In genomic region chr1:192552619-192553225, GRCh38 we compare ENCODE assay signal across 15 cellular contexts. TPM values are rescaled to one million over a fixed set of nuclear protein-coding genes. Genes with fewer than 3 reads are reported as not detected.
DNase-seq lines count a peak whose midpoint lies in the region; ATAC-seq and TF ChIP-seq lines count a peak whose summit lies in the region.
"Had no signal": no experiment of that assay in that cellular context is flagged by ENCODE, and none has a peak within 500 bp of the region (broad histone marks: within the 10 kb centered on the region; RNA-seq: fewer than 3 reads in every experiment).

No MANE protein-coding gene starts in this region.

- peak; percentile 61 for ATAC-seq in DND-41 (ENCODE audit: insufficient read depth, low read depth)
- peak; percentile 34 for ATAC-seq in GM18909 (IDR thresholded peaks at IDR 0.05; ENCODE audit: poor library complexity, unreplicated experiment)
- ATAC-seq in HG02938 (IDR thresholded peaks at IDR 0.05; ENCODE audit: unreplicated experiment), result peak; percentile 31
- no peak for ATAC-seq in activated CD8-positive, alpha-beta T cell treated with anti-CD3 and anti-CD28 coated beads for 36 hours
- ATAC-seq in GM18520 (IDR thresholded peaks at IDR 0.05; ENCODE audit: unreplicated experiment), result no peak
- no peak for ATAC-seq in left cardiac atrium

- no peaks in the 10 kb centered on the region for H3K9me3 Mint-ChIP-seq in activated CD8-positive, alpha-beta T cell treated with anti-CD3 and anti-CD28 coated beads for 36 hours
- no peaks in the 10 kb centered on the region for H3K9me3 Mint-ChIP-seq in CD14-positive monocyte
- H3K9me3 Mint-ChIP-seq: dendritic cell treated with granulocyte-macrophage colony-stimulating factor and Interleukin-4, amounts not matched to agents 40 ng/mL and 50 ng/mL, for 4 days had no signal

- TF ChIP-seq POLR2A in prostate gland (IDR thresholded peaks at IDR 0.05), result no peak

- CTCF ChIA-PET in activated CD8-positive, alpha-beta T cell treated with anti-CD3 and anti-CD28 coated beads for 36 hours (lab: Charles Lee), result interaction anchor here (0.7 to 1.6 kb wide), 5 partner anchors 9 to 36 kb away, joined by 3 to 5 read pairs (median 3); no protein-coding TSS in a partner anchor

- H3K4me3 ChIP-seq in DND-41 (ENCODE audit: low read depth in 1 of 2, low read length in 2 of 2) (peak overlapping the region in 1 of 2 experiments; percentile 16; a peak in 2 of 4 replicates), prostate gland (no peak overlapping the region)
- H3K4me3 ChIP-seq: SJCRH30 had no signal

- peaks cover 37% of the 10 kb centered on the region for H3K4me1 Mint-ChIP-seq in activated CD8-positive, alpha-beta T cell treated with anti-CD3 and anti-CD28 coated beads for 36 hours (ENCODE audit: low read depth)
- H3K4me1 Mint-ChIP-seq in CD14-positive monocyte, result peaks cover 6% of the 10 kb centered on the region

- H3K27me3 Mint-ChIP-seq in activated CD8-positive, alpha-beta T cell treated with anti-CD3 and anti-CD28 coated beads for 36 hours, result no peaks in the 10 kb centered on the region
- H3K27me3 Mint-ChIP-seq in CD14-positive monocyte (ENCODE audit: low read depth in 3 of 3), result peaks cover 0 to under 1% (median 0%) of the 10 kb centered on the region in 3 donors
- H3K27me3 Mint-ChIP-seq: dendritic cell treated with granulocyte-macrophage colony-stimulating factor and Interleukin-4, amounts not matched to agents 40 ng/mL and 50 ng/mL, for 4 days had no signal

- H2AFZ ChIP-seq in DND-41 (ENCODE audit: low read depth, low read length), result peak overlapping the region; percentile 19

- H3K4me3 Mint-ChIP-seq in activated CD8-positive, alpha-beta T cell treated with anti-CD3 and anti-CD28 coated beads for 36 hours, result no peak overlapping the region
- no peak overlapping the region for H3K4me3 Mint-ChIP-seq in CD14-positive monocyte
- H3K4me3 Mint-ChIP-seq: dendritic cell treated with granulocyte-macrophage colony-stimulating factor and Interleukin-4, amounts not matched to agents 40 ng/mL and 50 ng/mL, for 4 days had no signal

- intact Hi-C loops in activated CD8-positive, alpha-beta T cell treated with anti-CD3 and anti-CD28 coated beads for 36 hours (cut with micrococcal nuclease), result loop anchor here (5.0 kb wide), 1 partner anchor 35 kb away; no protein-coding TSS in a partner anchor
- intact Hi-C loops in prostate gland (cut with DNase I), result no loop called here
- intact Hi-C loops in CD14-positive monocyte (cut with micrococcal nuclease), result no loop called here
- intact Hi-C loops in left cardiac atrium (cut with DNase I), result no loop called here

- peaks cover 7% of the 10 kb centered on the region for H3K79me2 ChIP-seq in DND-41 (ENCODE audit: insufficient read depth, low read length)

- peak overlapping the region; percentile 65 for H3K4me2 ChIP-seq in DND-41 (ENCODE audit: insufficient read depth, low read length)

- no peaks in the 10 kb centered on the region for H3K36me3 ChIP-seq in DND-41 (ENCODE audit: insufficient read depth, low read length)
- H3K36me3 ChIP-seq in prostate gland, result no peaks in the 10 kb centered on the region
- H3K36me3 ChIP-seq: SJCRH30 had no signal

- 90% methylated on average over 6 of the region's 6 CpGs for WGBS in prostate gland

- H3K27me3 ChIP-seq in DND-41 (ENCODE audit: insufficient read depth, low read length, poor library complexity) (no peaks in the 10 kb centered on the region), prostate gland (replicated peaks; ENCODE audit: insufficient read depth) (no peaks in the 10 kb centered on the region)
- H3K27me3 ChIP-seq: SJCRH30 had no signal

- peak overlapping the region; percentile 38 for H3K9ac ChIP-seq in DND-41 (ENCODE audit: low read depth, low read length)

- POLR2A ChIA-PET in activated CD8-positive, alpha-beta T cell treated with anti-CD3 and anti-CD28 coated beads for 36 hours (lab: Charles Lee), result no interaction called here

- H3K4me1 ChIP-seq in DND-41 (ENCODE audit: insufficient read depth, low read length), result peaks cover 68% of the 10 kb centered on the region
- no peaks in the 10 kb centered on the region for H3K4me1 ChIP-seq in prostate gland (replicated peaks)
- H3K4me1 ChIP-seq: SJCRH30 had no signal

- H3K36me3 Mint-ChIP-seq in activated CD8-positive, alpha-beta T cell treated with anti-CD3 and anti-CD28 coated beads for 36 hours (ENCODE audit: low read depth), result no peaks in the 10 kb centered on the region
- no peaks in the 10 kb centered on the region for H3K36me3 Mint-ChIP-seq in CD14-positive monocyte

- TF ChIP-seq CTCF in DND-41 (IDR thresholded peaks at IDR 0.05; ENCODE audit: borderline replicate concordance, extremely low read depth, low read length, poor library complexity, severe bottlenecking) (no peak), prostate gland (IDR thresholded peaks at IDR 0.05) (no peak), CD14-positive monocyte (IDR thresholded peaks at IDR 0.05) (no peak)
- no peak for TF ChIP-seq CTCF in activated CD8-positive, alpha-beta T cell treated with anti-CD3 and anti-CD28 coated beads for 36 hours (IDR thresholded peaks at IDR 0.05)

- H4K20me1 ChIP-seq in DND-41 (ENCODE audit: insufficient read depth, low read length), result no peaks in the 10 kb centered on the region

- H3K9me3 ChIP-seq in DND-41 (ENCODE audit: insufficient read depth, low read length, severe bottlenecking) (no peaks in the 10 kb centered on the region), prostate gland (no peaks in the 10 kb centered on the region)
- H3K9me3 ChIP-seq: SJCRH30 had no signal

- DNase-seq in DND-41, result peak; percentile 38
- DNase-seq in activated CD8-positive, alpha-beta T cell treated with anti-CD3 and anti-CD28 coated beads for 36 hours, result no peak
- no peak for DNase-seq in prostate gland (ENCODE audit: low spot score)
- no peak for DNase-seq in CD14-positive monocyte (ENCODE audit: low spot score)
- DNase-seq in left cardiac atrium, result no peak
- DNase-seq: GDM1, IMR-90, SJCRH30 had no signal

- peak overlapping the region; percentile 39 for H3K27ac Mint-ChIP-seq in activated CD8-positive, alpha-beta T cell treated with anti-CD3 and anti-CD28 coated beads for 36 hours
- no peak overlapping the region for H3K27ac Mint-ChIP-seq in CD14-positive monocyte
- H3K27ac Mint-ChIP-seq: dendritic cell treated with granulocyte-macrophage colony-stimulating factor and Interleukin-4, amounts not matched to agents 40 ng/mL and 50 ng/mL, for 4 days had no signal

- peak overlapping the region; percentile 77 for H3K27ac ChIP-seq in DND-41 (ENCODE audit: low read length)
- H3K27ac ChIP-seq in prostate gland, result no peak overlapping the region
- H3K27ac ChIP-seq: SJCRH30 had no signal

RNA-seq across cellular contexts. Expression of gene RGS1, which starts 22.9 kb away (rescaled TPM):
- total RNA-seq in activated CD8-positive, alpha-beta T cell treated with anti-CD3 and anti-CD28 coated beads for 36 hours, result 10 to 100 TPM; 27.5 to 29.4 TPM
- total RNA-seq in prostate gland, result 10 to 100 TPM; 43.0 to 57.3 TPM
- 10 to 100 TPM in 1 of 2 donors, 1 to 10 TPM in 1; 2.4 to 17.7 TPM for polyA plus RNA-seq in CD14-positive monocyte
- total RNA-seq in left cardiac atrium, result 1 to 10 TPM; 1.8 to 3.5 TPM
- total RNA-seq: fibroblast of villous mesenchyme, IMR-90, kidney epithelial cell, SJCRH30 had no signal
- polyA plus RNA-seq: IMR-90, neural cell had no signal

Comparison
In these comparisons a context has a peak if more than half of its experiments do, and no peak if none do; other contexts are left out.
1. ATAC-seq: peak in DND-41 (single experiment), GM18909 (single experiment) and HG02938 (single experiment); none in activated CD8-positive, alpha-beta T cell treated with anti-CD3 and anti-CD28 coated beads for 36 hours (single experiment), GM18520 (single experiment) and left cardiac atrium (0 of 2).
2. RNA of gene RGS1, which starts 22.9 kb away (total RNA-seq): 43.0 to 57.3 TPM in prostate gland and 27.5 to 29.4 TPM in activated CD8-positive, alpha-beta T cell treated with anti-CD3 and anti-CD28 coated beads for 36 hours; 1.8 to 3.5 TPM in left cardiac atrium; every median in the first group is over 4 times any median in the second.